Comparison of ENCODE assay signal across 2 cellular contexts in the genomic region with DNA sequence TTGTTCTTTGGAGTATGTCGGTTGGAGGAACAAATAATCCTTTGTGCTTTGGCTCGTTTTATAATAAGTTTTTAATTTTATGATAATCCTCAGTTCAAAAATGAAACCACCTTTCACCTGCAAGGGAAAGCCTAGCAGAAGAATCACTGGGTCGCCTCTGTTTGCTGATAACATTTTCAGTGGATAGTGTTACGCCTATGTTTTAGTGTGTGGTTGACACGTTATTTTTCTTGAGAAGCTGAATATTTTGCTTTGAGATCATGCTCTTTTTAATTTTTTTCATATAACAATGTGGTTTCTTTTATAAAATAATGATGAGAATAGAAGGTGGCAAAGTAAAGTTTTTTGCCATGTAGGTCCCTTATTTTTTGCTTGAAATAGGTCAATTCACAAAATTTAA.
TF ChIP-seq lines count a peak whose summit lies in the region.

No MANE protein-coding gene starts in this region.

TF ChIP-seq in SK-N-SH, 30 proteins besides CTCF, POLR2A, EP300 and RAD21 (continued from another document):
- TF ChIP-seq, protein P1, sequence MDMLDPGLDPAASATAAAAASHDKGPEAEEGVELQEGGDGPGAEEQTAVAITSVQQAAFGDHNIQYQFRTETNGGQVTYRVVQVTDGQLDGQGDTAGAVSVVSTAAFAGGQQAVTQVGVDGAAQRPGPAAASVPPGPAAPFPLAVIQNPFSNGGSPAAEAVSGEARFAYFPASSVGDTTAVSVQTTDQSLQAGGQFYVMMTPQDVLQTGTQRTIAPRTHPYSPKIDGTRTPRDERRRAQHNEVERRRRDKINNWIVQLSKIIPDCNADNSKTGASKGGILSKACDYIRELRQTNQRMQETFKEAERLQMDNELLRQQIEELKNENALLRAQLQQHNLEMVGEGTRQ (IDR thresholded peaks at IDR 0.05; ENCODE audit: borderline replicate concordance, low read depth, low read length), result no peak
- TF ChIP-seq FOXM1 (IDR thresholded peaks at IDR 0.05; ENCODE audit: low read depth) (no peak), TEAD4 (IDR thresholded peaks at IDR 0.05; ENCODE audit: borderline replicate concordance, insufficient read depth) (no peak), MXI1 (IDR thresholded peaks at IDR 0.05; ENCODE audit: low read depth, low read length) (no peak)

TF ChIP-seq in SK-N-SH treated with all-trans-retinoic acid at 6 μM for 48 hours, 23 proteins besides CTCF, POLR2A, EP300 and RAD21 (continued from another document):
- TF ChIP-seq, protein P2, sequence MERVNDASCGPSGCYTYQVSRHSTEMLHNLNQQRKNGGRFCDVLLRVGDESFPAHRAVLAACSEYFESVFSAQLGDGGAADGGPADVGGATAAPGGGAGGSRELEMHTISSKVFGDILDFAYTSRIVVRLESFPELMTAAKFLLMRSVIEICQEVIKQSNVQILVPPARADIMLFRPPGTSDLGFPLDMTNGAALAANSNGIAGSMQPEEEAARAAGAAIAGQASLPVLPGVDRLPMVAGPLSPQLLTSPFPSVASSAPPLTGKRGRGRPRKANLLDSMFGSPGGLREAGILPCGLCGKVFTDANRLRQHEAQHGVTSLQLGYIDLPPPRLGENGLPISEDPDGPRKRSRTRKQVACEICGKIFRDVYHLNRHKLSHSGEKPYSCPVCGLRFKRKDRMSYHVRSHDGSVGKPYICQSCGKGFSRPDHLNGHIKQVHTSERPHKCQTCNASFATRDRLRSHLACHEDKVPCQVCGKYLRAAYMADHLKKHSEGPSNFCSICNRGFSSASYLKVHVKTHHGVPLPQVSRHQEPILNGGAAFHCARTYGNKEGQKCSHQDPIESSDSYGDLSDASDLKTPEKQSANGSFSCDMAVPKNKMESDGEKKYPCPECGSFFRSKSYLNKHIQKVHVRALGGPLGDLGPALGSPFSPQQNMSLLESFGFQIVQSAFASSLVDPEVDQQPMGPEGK (CRISPR knock-in tag; IDR thresholded peaks at IDR 0.05; ENCODE audit: borderline replicate concordance), result no peak
